8 cellular contexts compared by ENCODE assay signal in the genomic region with DNA sequence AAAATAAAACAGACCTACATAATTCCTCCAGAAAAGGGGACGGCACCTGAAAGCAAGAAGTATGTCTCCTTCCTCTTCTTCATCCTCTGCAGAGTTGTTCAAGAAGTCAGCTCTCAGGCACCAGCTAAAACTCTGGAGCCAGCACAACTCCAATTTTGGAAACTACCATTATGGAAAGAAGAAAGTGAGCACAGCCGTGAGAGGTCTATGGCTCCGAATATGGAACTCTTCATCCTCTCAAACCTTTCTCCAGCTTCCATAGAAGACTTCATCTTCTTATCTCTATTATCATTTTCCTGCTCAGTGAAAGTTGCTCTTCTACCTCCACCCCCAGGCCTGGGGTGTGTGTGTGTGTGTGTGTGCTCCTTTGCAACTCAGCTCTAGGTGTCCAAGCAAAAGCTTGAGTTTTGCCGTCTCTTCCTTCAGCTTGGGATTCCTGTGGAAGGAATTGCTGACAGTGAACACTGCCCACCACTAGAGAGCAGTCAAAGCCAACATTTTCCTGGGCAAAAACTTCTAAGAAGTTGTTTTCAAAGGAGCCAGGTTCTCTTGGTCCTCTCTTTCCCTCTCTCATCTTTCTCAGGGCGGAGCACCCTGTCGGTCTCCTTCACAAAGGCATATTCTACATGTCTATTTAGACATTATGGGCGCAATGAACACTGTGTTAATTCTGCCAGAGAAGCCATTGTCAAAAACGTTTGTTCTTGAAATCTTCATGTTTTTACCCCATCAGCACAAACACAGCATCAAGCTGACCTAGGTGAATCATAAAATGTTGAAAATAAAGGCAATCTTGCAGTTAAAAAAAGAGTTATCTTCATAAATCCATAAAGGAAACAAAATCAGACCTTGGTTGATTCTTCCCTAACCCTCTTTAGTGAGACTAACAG.
DNase-seq lines count a peak whose midpoint lies in the region; ATAC-seq, FAIRE-seq and TF ChIP-seq lines count a peak whose summit lies in the region.

No MANE protein-coding gene starts in this region.

- peak; percentile 39 to 50 for TF ChIP-seq RAD21 in K562 (CRISPR knock-in tag; conservative IDR thresholded peaks at IDR 0.05 in 1 of 2, IDR thresholded peaks at IDR 0.05 in 1 of 2)

- H3K4me3 ChIP-seq in K562, result no peak overlapping the region
- H3K4me3 ChIP-seq in thoracic aorta, result peak overlapping the region; percentile 60

- H4K20me1 ChIP-seq in K562 (replicated peaks; ENCODE audit: control insufficient read depth, insufficient read depth, low read length), result no peaks in the 10 kb centered on the region

- no peaks in the 10 kb centered on the region for H3K79me2 ChIP-seq in K562 (ENCODE audit: control insufficient read depth, insufficient read depth, low read length)

- in situ Hi-C loops in K562 (cut with MboI), result no loop called here

- H3K27me3 ChIP-seq in K562 (ENCODE audit: control insufficient read depth in 2 of 2, insufficient read depth in 2 of 2, low read length in 2 of 2) (no peaks in the 10 kb centered on the region), thoracic aorta (replicated peaks; ENCODE audit: insufficient read depth) (no peaks in the 10 kb centered on the region)

- intact Hi-C loops in K562 (cut with micrococcal nuclease), result loop anchor here (5.0 to 10.0 kb wide), 2 partner anchors 789 to 931 kb away; no protein-coding TSS in a partner anchor

- no peak overlapping the region for H3K27ac ChIP-seq in K562 (ENCODE audit: extremely low read depth, low read depth, low read length)
- no peak overlapping the region for H3K27ac ChIP-seq in thoracic aorta

- CTCF ChIA-PET in K562 (lab: Yijun Ruan, JAX; ENCODE audit: low intra/inter-chr PET ratio), result no interaction called here

- DNase-seq in AG08395 (ENCODE audit: low spot score) (peak; percentile 68), NCI-H2227 treated with DMSO at 0.1 percent for 48 hours (lab: John Stamatoyannopoulos, UW) (peak; percentile 49), K562 (ENCODE audit: extremely low read depth in 1 of 4, low spot score in 3 of 4) (peak in 3 of 4 experiments; percentile 1 to 5 (median 2)), inferior parietal cortex (ENCODE audit: extremely low spot score) (peak; percentile 83), thoracic aorta (ENCODE audit: low spot score) (no peak), activated gamma-delta T cell treated with Interleukin-2 at 50 U/mL for 16 hours (no peak)
- DNase-seq in activated T-cell treated with anti-CD3 and anti-CD28 coated beads, Interleukin-2, amount 50 U/mL, for 1 hour, result no peak

- no peak for TF ChIP-seq EP300 in K562 (IDR thresholded peaks at IDR 0.05; ENCODE audit: low read length)

- H3K36me3 ChIP-seq in K562 (ENCODE audit: control insufficient read depth, insufficient read depth, low read length), result no peaks in the 10 kb centered on the region
- no peaks in the 10 kb centered on the region for H3K36me3 ChIP-seq in thoracic aorta

- TF ChIP-seq POLR2A in K562 (conservative IDR thresholded peaks at IDR 0.05), result no peak

- no peaks in the 10 kb centered on the region for H3K9me1 ChIP-seq in K562 (ENCODE audit: control insufficient read depth, insufficient read depth, low read length)

- WGBS in K562 (ENCODE audit: insufficient coverage, low coverage, missing lambda C conversion rate), result 4% methylated on average over 5 of the region's 8 CpGs

- POLR2A ChIA-PET in K562 (lab: Yijun Ruan, JAX), result no interaction called here

- H3K4me2 ChIP-seq in K562 (ENCODE audit: insufficient read depth, low read length), result no peak overlapping the region

- H2AFZ ChIP-seq in K562 (ENCODE audit: low read depth, low read length), result no peak overlapping the region

- FAIRE-seq in K562 (lab: Jason Lieb, UNC), result no peak

- no peak overlapping the region for H3K9ac ChIP-seq in K562 (ENCODE audit: insufficient read depth in 1 of 2, low read depth in 2 of 2, low read length in 2 of 2)

- H3K9me3 ChIP-seq in K562 (replicated peaks; ENCODE audit: control insufficient read depth, insufficient read depth, low read depth, low read length), result no peaks in the 10 kb centered on the region
- H3K9me3 ChIP-seq in thoracic aorta, result no peaks in the 10 kb centered on the region

- ATAC-seq in GM18867 (IDR thresholded peaks at IDR 0.05; ENCODE audit: unreplicated experiment), result peak; percentile 51
- no peak for ATAC-seq in K562
- no peak for ATAC-seq in thoracic aorta (ENCODE audit: insufficient number of reproducible peaks, low FRiP score, low read depth)

- BruUV-seq in K562 (replicated peaks; lab: Mats Ljungman, UMichigan), result no TSS peak

- peak in 2 of 3 experiments; percentile 30 to 37; a peak in 2 of 6 replicates for TF ChIP-seq CTCF in K562 (IDR thresholded peaks at IDR 0.05 in 2 of 3, conservative IDR thresholded peaks at IDR 0.05 in 1 of 3; ENCODE audit: insufficient read depth in 2 of 3, low read depth in 1 of 3, low read length in 3 of 3)
- TF ChIP-seq CTCF in thoracic aorta (IDR thresholded peaks at IDR 0.05), result peak; percentile 69

- H3K4me1 ChIP-seq in K562 (replicated peaks in 1 of 2; ENCODE audit: control insufficient read depth in 2 of 2, insufficient read depth in 2 of 2, low read length in 2 of 2) (no peaks in the 10 kb centered on the region), thoracic aorta (ENCODE audit: control insufficient read depth in 1 of 2, low read depth in 2 of 2) (no peaks in the 10 kb centered on the region)

TF ChIP-seq in K562, 482 proteins besides CTCF, POLR2A, EP300 and RAD21:
- TF ChIP-seq HMG20A (CRISPR knock-in tag; conservative IDR thresholded peaks at IDR 0.05) (no peak), SNRNP70 (optimal IDR thresholded peaks at IDR 0.05; ENCODE audit: low read depth, low read length) (no peak), ZNF507 (tag; conservative IDR thresholded peaks at IDR 0.05) (no peak)

Comparison
In these comparisons a context has a peak if more than half of its experiments do, and no peak if none do; other contexts are left out.
1. DNase-seq: peak in AG08395 (single experiment), NCI-H2227 treated with DMSO at 0.1 percent for 48 hours (single experiment), K562 (3 of 4) and inferior parietal cortex (single experiment); none in thoracic aorta (single experiment), activated T-cell treated with anti-CD3 and anti-CD28 coated beads, Interleukin-2, amount 50 U/mL, for 1 hour (single experiment) and activated gamma-delta T cell treated with Interleukin-2 at 50 U/mL for 16 hours (single experiment).